In genomic region chr9:124137944-124138335, GRCh38 we compare ENCODE assay signal across 23 cellular contexts.
DNase-seq lines count a peak whose midpoint lies in the region; ATAC-seq and TF ChIP-seq lines count a peak whose summit lies in the region.
"Had no signal": no experiment of that assay in that cellular context is flagged by ENCODE, and none has a peak within 500 bp of the region (broad histone marks: within the 10 kb centered on the region; RNA-seq: fewer than 3 reads in every experiment).

No MANE protein-coding gene starts in this region.

- H3K9me3 ChIP-seq in SU-DHL-6 (ENCODE audit: insufficient read depth, low read length) (no peaks in the 10 kb centered on the region), subcutaneous abdominal adipose tissue (ENCODE audit: control insufficient read depth in 5 of 5, low read length in 5 of 5) (no peaks in the 10 kb centered on the region), stomach (no peaks in the 10 kb centered on the region)
- H3K9me3 ChIP-seq: breast epithelium, colonic mucosa, pancreas, right lobe of liver, SJCRH30 had no signal

- POLR2A ChIA-PET in naive thymus-derived CD8-positive, alpha-beta T cell (lab: Charles Lee): no interaction called here

- no peaks in the 10 kb centered on the region for H3K36me3 ChIP-seq in SU-DHL-6 (ENCODE audit: low read length)
- no peaks in the 10 kb centered on the region for H3K36me3 ChIP-seq in subcutaneous abdominal adipose tissue (ENCODE audit: control insufficient read depth in 5 of 5, insufficient read depth in 5 of 5, low read length in 5 of 5)
- H3K36me3 ChIP-seq in stomach: no peaks in the 10 kb centered on the region
- H3K36me3 ChIP-seq: breast epithelium, colonic mucosa, pancreas, right lobe of liver, SJCRH30 had no signal

- TF ChIP-seq POLR2A in stomach (IDR thresholded peaks at IDR 0.05): no peak

- DNase-seq in stomach: no peak
- no peak for DNase-seq in naive thymus-derived CD8-positive, alpha-beta T cell
- no peak for DNase-seq in Ammon's horn (ENCODE audit: low spot score)
- DNase-seq: activated CD4-positive, alpha-beta T cell treated with anti-CD3 and anti-CD28 coated beads, Interleukin-2, amount 50 U/mL, for 1 hour; colonic mucosa; endodermal cell; HCEC 1CT; mammary epithelial cell; naive thymus-derived CD4-positive, alpha-beta T cell; NCI-H187; NCI-H82; pancreas; right lobe of liver; SJCRH30 had no signal

- H3K27me3 ChIP-seq in SU-DHL-6 (ENCODE audit: low read length): no peaks in the 10 kb centered on the region
- no peaks in the 10 kb centered on the region for H3K27me3 ChIP-seq in subcutaneous abdominal adipose tissue (ENCODE audit: control insufficient read depth in 5 of 5, insufficient read depth in 4 of 5, low read length in 5 of 5)
- no peaks in the 10 kb centered on the region for H3K27me3 ChIP-seq in stomach
- H3K27me3 ChIP-seq: breast epithelium, colonic mucosa, pancreas, right lobe of liver, SJCRH30 had no signal

- H3K4me2 ChIP-seq in SU-DHL-6 (ENCODE audit: low read depth, low read length, poor library complexity, severe bottlenecking): peak overlapping the region; percentile 65

- H3K4me3 ChIP-seq in SU-DHL-6 (ENCODE audit: insufficient read depth, low read length, poor library complexity, severe bottlenecking) (no peak overlapping the region), subcutaneous abdominal adipose tissue (ENCODE audit: low read depth in 1 of 5, low read length in 5 of 5) (no peak overlapping the region), stomach (no peak overlapping the region)
- H3K4me3 ChIP-seq: breast epithelium, colonic mucosa, pancreas, right lobe of liver, SJCRH30 had no signal

- WGBS in stomach, 5 donors: 82 to 89% (median 84%) methylated on average over 3 of the region's 3 CpGs

- TF ChIP-seq CTCF in SU-DHL-6 (IDR thresholded peaks at IDR 0.05; ENCODE audit: insufficient read depth, low read length, poor library complexity, severe bottlenecking) (no peak), stomach (IDR thresholded peaks at IDR 0.05) (no peak)

- no peak overlapping the region for H3K27ac Mint-ChIP-seq in naive thymus-derived CD8-positive, alpha-beta T cell
- H3K27ac Mint-ChIP-seq: activated T-helper 17 cell treated with anti-CD3 and anti-CD28 coated beads, Interleukin-2, amount 50 U/mL, for 72 hours; endodermal cell; naive thymus-derived CD4-positive, alpha-beta T cell; T-helper 1 cell treated with Interleukin-12 subunit alpha and Interleukin-12 subunit beta and Interleukin-4 antibody, amounts not matched to agents 30 μg/mL and 1 μg/mL, for 36 hours had no signal

- no peak for TF ChIP-seq EP300 in stomach (IDR thresholded peaks at IDR 0.05)

- H3K27me3 Mint-ChIP-seq in naive thymus-derived CD8-positive, alpha-beta T cell: peaks cover 2 to 13% (median 4%) of the 10 kb centered on the region in 5 donors

- H4K20me1 ChIP-seq in SU-DHL-6 (ENCODE audit: low read depth, low read length): no peaks in the 10 kb centered on the region

- no peaks in the 10 kb centered on the region for H3K79me2 ChIP-seq in SU-DHL-6 (ENCODE audit: insufficient read depth, low read length)

- peak overlapping the region; percentile 85 for H3K27ac ChIP-seq in SU-DHL-6 (ENCODE audit: low read depth, low read length)
- peak overlapping the region; percentile 84 for H3K27ac ChIP-seq in subcutaneous abdominal adipose tissue (ENCODE audit: low read depth, low read length)
- peak overlapping the region in 1 of 5 donors; percentile 14 for H3K27ac ChIP-seq in stomach
- H3K27ac ChIP-seq: breast epithelium, colonic mucosa, pancreas, right lobe of liver, SJCRH30 had no signal

- peaks cover 0 to 1% (median 0%) of the 10 kb centered on the region in 9 donors for H3K9me3 Mint-ChIP-seq in naive thymus-derived CD8-positive, alpha-beta T cell
- H3K9me3 Mint-ChIP-seq: activated T-helper 17 cell treated with anti-CD3 and anti-CD28 coated beads, Interleukin-2, amount 50 U/mL, for 72 hours; endodermal cell; naive thymus-derived CD4-positive, alpha-beta T cell; T-helper 1 cell treated with Interleukin-12 subunit alpha and Interleukin-12 subunit beta and Interleukin-4 antibody, amounts not matched to agents 30 μg/mL and 1 μg/mL, for 36 hours had no signal

- H3K4me1 ChIP-seq in subcutaneous abdominal adipose tissue (ENCODE audit: control insufficient read depth in 5 of 5, insufficient read depth in 5 of 5, low read length in 5 of 5): peaks cover 0 to 32% (median 22%) of the 10 kb centered on the region in 5 donors
- no peaks in the 10 kb centered on the region for H3K4me1 ChIP-seq in stomach
- H3K4me1 ChIP-seq: breast epithelium, colonic mucosa, pancreas, right lobe of liver, SJCRH30 had no signal

- peaks cover 0 to 2% (median 0%) of the 10 kb centered on the region in 4 donors for H3K4me1 Mint-ChIP-seq in naive thymus-derived CD8-positive, alpha-beta T cell

- ATAC-seq in GM18508 (IDR thresholded peaks at IDR 0.05; ENCODE audit: insufficient read depth, unreplicated experiment): peak; percentile 14
- peak; percentile 8 for ATAC-seq in HG03025 (IDR thresholded peaks at IDR 0.05; ENCODE audit: low FRiP score, unreplicated experiment)
- ATAC-seq in naive thymus-derived CD8-positive, alpha-beta T cell: no peak
- no peak for ATAC-seq in HG02870 (IDR thresholded peaks at IDR 0.05; ENCODE audit: unreplicated experiment)
- ATAC-seq: activated T-helper 17 cell treated with anti-CD3 and anti-CD28 coated beads, Interleukin-2, amount 50 U/mL, for 72 hours; naive thymus-derived CD4-positive, alpha-beta T cell; Panc1; right lobe of liver had no signal

- H3K4me3 Mint-ChIP-seq in naive thymus-derived CD8-positive, alpha-beta T cell: no peak overlapping the region
- H3K4me3 Mint-ChIP-seq: activated T-helper 17 cell treated with anti-CD3 and anti-CD28 coated beads, Interleukin-2, amount 50 U/mL, for 72 hours; endodermal cell; naive thymus-derived CD4-positive, alpha-beta T cell; T-helper 1 cell treated with Interleukin-12 subunit alpha and Interleukin-12 subunit beta and Interleukin-4 antibody, amounts not matched to agents 30 μg/mL and 1 μg/mL, for 36 hours had no signal

- H3F3A ChIP-seq in SU-DHL-6 (ENCODE audit: insufficient read depth): peaks cover 38% of the 10 kb centered on the region

- H3K9ac ChIP-seq in SU-DHL-6 (ENCODE audit: low read length): peak overlapping the region; percentile 24; the same call in 1 of the 2 replicates
- peak overlapping the region in 2 of 5 donors; percentile 9 to 72 for H3K9ac ChIP-seq in subcutaneous abdominal adipose tissue (ENCODE audit: low read length in 5 of 5)

- no peak overlapping the region for H2AFZ ChIP-seq in SU-DHL-6 (ENCODE audit: low read depth, low read length, severe bottlenecking)

- H3K36me3 Mint-ChIP-seq in naive thymus-derived CD8-positive, alpha-beta T cell: no peaks in the 10 kb centered on the region
- H3K36me3 Mint-ChIP-seq: naive thymus-derived CD4-positive, alpha-beta T cell had no signal

- H3K9me2 ChIP-seq in SU-DHL-6 (replicated peaks; ENCODE audit: insufficient read depth, low read length): no peaks in the 10 kb centered on the region

- intact Hi-C loops in stomach (cut with DNase I; ENCODE audit: low total_unique reads): no loop called here

Comparison
In these comparisons a context has a peak if more than half of its experiments do, and no peak if none do; other contexts are left out.
1. ATAC-seq: peak in GM18508 (single experiment) and HG03025 (single experiment); none in naive thymus-derived CD8-positive, alpha-beta T cell (0 of 2) and HG02870 (single experiment).